ENCODE assay signal across 8 cellular contexts in genomic region chr19:37855098-37855497, GRCh38. TPM values are rescaled to one million over a fixed set of nuclear protein-coding genes. Genes with fewer than 3 reads are reported as not detected.
DNase-seq lines count a peak whose midpoint lies in the region; ATAC-seq and TF ChIP-seq lines count a peak whose summit lies in the region.

No MANE protein-coding gene starts in this region.

- H3K4me3 ChIP-seq in heart left ventricle: peak overlapping the region in 4 of 12 donors; percentile 5 to 22 (median 18)

- no peaks in the 10 kb centered on the region for H3K36me3 ChIP-seq in heart left ventricle

- H3K27ac ChIP-seq in heart left ventricle: no peak overlapping the region

- H3K9me3 ChIP-seq in heart left ventricle: peaks cover 0 to 10% (median 0%) of the 10 kb centered on the region in 12 donors

- ATAC-seq in heart left ventricle: peak in 3 of 4 donors; percentile 83 to 87 (median 83)
- no peak for ATAC-seq in GM21367 (IDR thresholded peaks at IDR 0.05; ENCODE audit: unreplicated experiment)
- no peak for ATAC-seq in GM18861 (IDR thresholded peaks at IDR 0.05; ENCODE audit: unreplicated experiment)

- DNase-seq in GM13976 (ENCODE audit: low spot score): peak; percentile 68
- peak; percentile 2 to 4 for DNase-seq in activated CD4-positive, alpha-beta T cell treated with anti-CD3 and anti-CD28 coated beads, Interleukin-2, amount 50 U/mL, for 48 hours
- peak; percentile 7 to 69 (median 54) for DNase-seq in heart left ventricle
- peak; percentile 3 for DNase-seq in stimulated activated CD4-positive, alpha-beta T cell treated with anti-CD3 and anti-CD28 coated beads, Interleukin-4, amount 100 ng/mL, for 24 hours
- no peak for DNase-seq in NCI-H2029 (lab: John Stamatoyannopoulos, UW)
- no peak for DNase-seq in occipital lobe (lab: John Stamatoyannopoulos, UW)

- 5 to 16% (median 11%) methylated on average over 20 to 35 of the region's 35 CpGs for WGBS in heart left ventricle, 4 donors

- intact Hi-C loops in heart left ventricle (cut with DNase I): no loop called here

- peaks cover 0 to 38% (median 3%) of the 10 kb centered on the region in 9 donors for H3K27me3 ChIP-seq in heart left ventricle

- in situ Hi-C loops in GM13976 (cut with MboI; ENCODE audit: low sequenced_read_pairs, unreplicated experiment): no loop called here

- TF ChIP-seq POLR2A in heart left ventricle (IDR thresholded peaks at IDR 0.05): no peak

- peaks cover 0 to 3% (median 0%) of the 10 kb centered on the region in 12 donors for H3K4me1 ChIP-seq in heart left ventricle

- TF ChIP-seq CTCF in GM13976 (IDR thresholded peaks at IDR 0.05; ENCODE audit: borderline replicate concordance, control extremely low read depth, extremely low read depth, insufficient read depth, missing control alignments) (no peak), heart left ventricle (IDR thresholded peaks at IDR 0.05) (no peak)

RNA-seq across cellular contexts. Expression of gene WDR87, which starts 51.3 kb away (rescaled TPM):
- total RNA-seq in heart left ventricle (not detected), occipital lobe (not detected)
- not detected for polyA plus RNA-seq in heart left ventricle

RNA-seq across cellular contexts. Expression of gene SIPA1L3, which starts 51.9 kb away (rescaled TPM):
- total RNA-seq in heart left ventricle: 10 to 100 TPM in 4 of 9 donors, 1 to 10 TPM in 5; 6.3 to 22.9 (median 9.4) TPM
- polyA plus RNA-seq in heart left ventricle: 1 to 10 TPM; 4.7 to 8.5 TPM
- total RNA-seq in occipital lobe: 8.6 TPM

Comparison
In these comparisons a context has a peak if more than half of its experiments do, and no peak if none do; other contexts are left out.
1. DNase-seq: peak in GM13976 (single experiment), activated CD4-positive, alpha-beta T cell treated with anti-CD3 and anti-CD28 coated beads, Interleukin-2, amount 50 U/mL, for 48 hours (2 of 2), heart left ventricle (5 of 5) and stimulated activated CD4-positive, alpha-beta T cell treated with anti-CD3 and anti-CD28 coated beads, Interleukin-4, amount 100 ng/mL, for 24 hours (single experiment); none in NCI-H2029 (single experiment) and occipital lobe (single experiment).
2. ATAC-seq: peak in heart left ventricle (3 of 4); none in GM21367 (single experiment) and GM18861 (single experiment).